Comparison of ENCODE assay signal across 19 cellular contexts in genomic region chr15:101498731-101499480, GRCh38. TPM values are rescaled to one million over a fixed set of nuclear protein-coding genes. Genes with fewer than 3 reads are reported as not detected.
A peak's percentile ranks its signal among the peaks of the same experiment; 100 is the strongest.
DNase-seq lines count a peak whose midpoint lies in the region; ATAC-seq and TF ChIP-seq lines count a peak whose summit lies in the region.
"Had no signal": no experiment of that assay in that cellular context is flagged by ENCODE, and none has a peak within 500 bp of the region (broad histone marks: within the 10 kb centered on the region; RNA-seq: fewer than 3 reads in every experiment).

No MANE protein-coding gene starts in this region.

- H3K27me3 ChIP-seq in PC-9 (ENCODE audit: insufficient read depth, low read depth), result no peaks in the 10 kb centered on the region
- H3K27me3 ChIP-seq: vagina had no signal

- peaks cover 25% of the 10 kb centered on the region for H3K4me1 ChIP-seq in PC-9 (replicated peaks; ENCODE audit: insufficient read depth)
- H3K4me1 ChIP-seq: left lung had no signal

- H3K4me2 ChIP-seq in PC-9, result peak overlapping the region; percentile 60

- intact Hi-C loops in PC-9 (cut with micrococcal nuclease; ENCODE audit: unreplicated experiment), result no loop called here

- H2AFZ ChIP-seq in PC-9, result peak overlapping the region; percentile 59; the same call in 1 of the 2 replicates

- no peaks in the 10 kb centered on the region for H3K79me2 ChIP-seq in PC-9 (ENCODE audit: low read depth)

- no TSS peak for BruUV-seq in PC-9 (replicated peaks; lab: Mats Ljungman, UMichigan)

- H3K9me2 ChIP-seq in PC-9 (ENCODE audit: insufficient read depth), result no peaks in the 10 kb centered on the region

- no peak overlapping the region for H3K4me3 ChIP-seq in PC-9
- no peak overlapping the region for H3K4me3 ChIP-seq in coronary artery
- H3K4me3 ChIP-seq: left lung, mucosa of descending colon, vagina had no signal

- CTCF ChIA-PET in PC-9 (lab: Charles Lee), result no interaction called here

- TF ChIP-seq CTCF in PC-9 (conservative IDR thresholded peaks at IDR 0.05) (no peak), coronary artery (IDR thresholded peaks at IDR 0.05) (no peak)

- H3F3A ChIP-seq in PC-9 (ENCODE audit: insufficient read depth, low read depth), result peaks cover 12% of the 10 kb centered on the region; the same call in 1 of the 2 replicates

- peak; percentile 47 for DNase-seq in activated CD8-positive, alpha-beta memory T cell treated with anti-CD3 and anti-CD28 coated beads for 24 hours
- DNase-seq in activated CD8-positive, alpha-beta memory T cell treated with anti-CD3 and anti-CD28 coated beads, Interleukin-2, amount 50 U/mL, for 4 hours, result no peak
- peak; percentile 65 to 73 for DNase-seq in PC-9
- DNase-seq in left lobe of liver (ENCODE audit: low spot score), result no peak
- DNase-seq in substantia nigra (lab: John Stamatoyannopoulos, UW), result no peak
- DNase-seq in coronary artery (ENCODE audit: low spot score), result no peak
- DNase-seq: activated CD4-positive, CD25-positive, alpha-beta regulatory T cell; activated naive CD4-positive, alpha-beta T cell treated with anti-CD3 and anti-CD28 coated beads, Interleukin-2, amount 50 U/mL, for 16 hours; C1 segment of cervical spinal cord; Kasumi-1; left lung; NCI-H524 treated with DMSO at 0.1 percent for 48 hours; RPMI8226; stimulated activated CD4-positive, alpha-beta T cell treated with anti-CD3 and anti-CD28 coated beads, Interleukin-12 subunit alpha, Interleukin-12 subunit beta, amount 100 ng/mL, for 4 hours; T1000 had no signal

- no peaks in the 10 kb centered on the region for H3K9me3 ChIP-seq in PC-9 (ENCODE audit: insufficient read depth, low read depth)
- H3K9me3 ChIP-seq: left lung, mucosa of descending colon, vagina had no signal

- no peaks in the 10 kb centered on the region for H3K36me3 ChIP-seq in PC-9 (ENCODE audit: low read depth)
- H3K36me3 ChIP-seq: left lung, vagina had no signal

- POLR2A ChIA-PET in PC-9 (lab: Charles Lee; ENCODE audit: unreplicated experiment), result no interaction called here

- peak overlapping the region; percentile 77 for H3K27ac ChIP-seq in PC-9
- peak overlapping the region; percentile 16 for H3K27ac ChIP-seq in substantia nigra (ENCODE audit: low read depth, low read length, poor library complexity, severe bottlenecking)
- no peak overlapping the region for H3K27ac ChIP-seq in coronary artery
- H3K27ac ChIP-seq: left lung, vagina had no signal

- no peaks in the 10 kb centered on the region for H4K20me1 ChIP-seq in PC-9 (ENCODE audit: insufficient read depth)

- peak; percentile 34 for ATAC-seq in left lobe of liver
- no peak for ATAC-seq in GM21717 (IDR thresholded peaks at IDR 0.05; ENCODE audit: unreplicated experiment)
- ATAC-seq in HG02588 (IDR thresholded peaks at IDR 0.05; ENCODE audit: unreplicated experiment), result no peak
- ATAC-seq: left lung had no signal

RNA-seq across cellular contexts. Expression of gene PCSK6, which starts 9.4 kb away (rescaled TPM):
- total RNA-seq in PC-9 (2021) (26.3 and 27.2 TPM in 2 replicates), left lobe of liver (180 TPM)

Comparison
In these comparisons a context has a peak if more than half of its experiments do, and no peak if none do; other contexts are left out.
1. DNase-seq: peak in activated CD8-positive, alpha-beta memory T cell treated with anti-CD3 and anti-CD28 coated beads for 24 hours (single experiment) and PC-9 (2 of 2); none in activated CD8-positive, alpha-beta memory T cell treated with anti-CD3 and anti-CD28 coated beads, Interleukin-2, amount 50 U/mL, for 4 hours (single experiment), left lobe of liver (single experiment), substantia nigra (0 of 49) and coronary artery (single experiment).
2. H3K27ac ChIP-seq: peak in PC-9 (single experiment) and substantia nigra (single experiment); none in coronary artery (0 of 2).